1 cellular context compared by ENCODE assay signal in genomic region chr16:12499032-12499735, GRCh38.
TF ChIP-seq lines count a peak whose summit lies in the region.

No MANE protein-coding gene starts in this region.

TF ChIP-seq in SK-N-SH, 30 proteins besides CTCF, POLR2A, EP300 and RAD21 (continued from another document):
- peak; percentile 43; the same call in 1 of the 2 replicates for TF ChIP-seq REST (IDR thresholded peaks at IDR 0.05; ENCODE audit: low read depth, low read length)
TF ChIP-seq in SK-N-SH: peak in this region for 1.
